18 cellular contexts compared by ENCODE assay signal in genomic region chr6:157974341-157974894, GRCh38. TPM values are rescaled to one million over a fixed set of nuclear protein-coding genes. Genes with fewer than 3 reads are reported as not detected.
DNase-seq lines count a peak whose midpoint lies in the region; ATAC-seq and TF ChIP-seq lines count a peak whose summit lies in the region.
"Had no signal": no experiment of that assay in that cellular context is flagged by ENCODE, and none has a peak within 500 bp of the region (broad histone marks: within the 10 kb centered on the region; RNA-seq: fewer than 3 reads in every experiment).

No MANE protein-coding gene starts in this region.

- H3K4me3 Mint-ChIP-seq in activated naive CD8-positive, alpha-beta T cell: no peak overlapping the region
- H3K4me3 Mint-ChIP-seq in activated naive CD8-positive, alpha-beta T cell treated with anti-CD3 and anti-CD28 coated beads, Interleukin-2, amount 50 U/mL, for 24 hours: no peak overlapping the region
- no peak overlapping the region for H3K4me3 Mint-ChIP-seq in endodermal cell
- no peak overlapping the region for H3K4me3 Mint-ChIP-seq in osteocyte (ENCODE audit: unreplicated experiment)
- H3K4me3 Mint-ChIP-seq: CD4-positive, alpha-beta T cell; mesothelial cell of epicardium had no signal

- peaks cover 5% of the 10 kb centered on the region for H3K4me1 Mint-ChIP-seq in activated naive CD8-positive, alpha-beta T cell (ENCODE audit: low read depth)
- H3K4me1 Mint-ChIP-seq in activated naive CD8-positive, alpha-beta T cell treated with anti-CD3 and anti-CD28 coated beads, Interleukin-2, amount 50 U/mL, for 24 hours: no peaks in the 10 kb centered on the region
- H3K4me1 Mint-ChIP-seq in endodermal cell (peaks cover 9% of the 10 kb centered on the region), osteocyte (ENCODE audit: unreplicated experiment) (peaks cover 13% of the 10 kb centered on the region)

- ATAC-seq in activated naive CD8-positive, alpha-beta T cell treated with anti-CD3 and anti-CD28 coated beads, Interleukin-2, amount 50 U/mL, for 24 hours: no peak
- ATAC-seq in PC-3: no peak; the same call in 1 of the 2 replicates
- ATAC-seq: esophagus mucosa had no signal

- no peaks in the 10 kb centered on the region for H4K20me1 ChIP-seq in PC-3 (ENCODE audit: low read length)

- H3K9me3 ChIP-seq in PC-3 (ENCODE audit: low read length) (no peaks in the 10 kb centered on the region), endodermal cell (ENCODE audit: control insufficient read depth, low read length) (no peaks in the 10 kb centered on the region), prostate gland (no peaks in the 10 kb centered on the region)
- H3K9me3 ChIP-seq: neutrophil, upper lobe of right lung had no signal

- POLR2A ChIA-PET in PC-3 (lab: Charles Lee; ENCODE audit: unreplicated experiment): no interaction called here

- no peaks in the 10 kb centered on the region for H3F3A ChIP-seq in PC-3 (ENCODE audit: low read length, unreplicated experiment)

- DNase-seq in activated naive CD8-positive, alpha-beta T cell treated with anti-CD3 and anti-CD28 coated beads, Interleukin-2, amount 50 U/mL, for 24 hours: no peak
- DNase-seq in PC-3 (peak; percentile 36), endodermal cell (peak; percentile 52), osteocyte (ENCODE audit: extremely low spot score, unreplicated experiment) (no peak), prostate gland (ENCODE audit: low spot score) (no peak), epidermal melanocyte (ENCODE audit: insufficient read length, low spot score) (no peak)
- no peak for DNase-seq in activated CD4-positive, CD25-positive, alpha-beta regulatory T cell (lab: John Stamatoyannopoulos, UW)
- DNase-seq: activated CD4-positive, alpha-beta T cell treated with anti-CD3 and anti-CD28 coated beads, Interleukin-2, amount 50 U/mL, for 4 hours; activated T-cell treated with anti-CD3 and anti-CD28 coated beads, Interleukin-2, amount 50 U/mL, for 48 hours; CD4-positive, alpha-beta T cell; DND-41; NCI-H1048; NCI-H2171 treated with DMSO at 0.1 percent for 48 hours; upper lobe of right lung had no signal

- TF ChIP-seq POLR2A in prostate gland (IDR thresholded peaks at IDR 0.05): no peak

- no peaks in the 10 kb centered on the region for H3K9me2 ChIP-seq in PC-3 (replicated peaks; ENCODE audit: low read length)

- TF ChIP-seq CTCF in PC-3 (conservative IDR thresholded peaks at IDR 0.05; ENCODE audit: low read depth, low read length) (no peak), endodermal cell (conservative IDR thresholded peaks at IDR 0.05) (no peak), osteocyte (IDR thresholded peaks at IDR 0.05) (no peak), prostate gland (IDR thresholded peaks at IDR 0.05) (no peak)

- CTCF ChIA-PET in PC-3 (lab: Charles Lee): no interaction called here

- H3K36me3 Mint-ChIP-seq in activated naive CD8-positive, alpha-beta T cell: no peaks in the 10 kb centered on the region
- H3K36me3 Mint-ChIP-seq in activated naive CD8-positive, alpha-beta T cell treated with anti-CD3 and anti-CD28 coated beads, Interleukin-2, amount 50 U/mL, for 24 hours (ENCODE audit: low read depth): no peaks in the 10 kb centered on the region
- H3K36me3 Mint-ChIP-seq in endodermal cell (ENCODE audit: low read depth): no peaks in the 10 kb centered on the region
- no peaks in the 10 kb centered on the region for H3K36me3 Mint-ChIP-seq in osteocyte (ENCODE audit: unreplicated experiment)
- H3K36me3 Mint-ChIP-seq: mesothelial cell of epicardium had no signal

- H3K27me3 ChIP-seq in PC-3 (ENCODE audit: low read length): no peaks in the 10 kb centered on the region
- no peaks in the 10 kb centered on the region for H3K27me3 ChIP-seq in endodermal cell (ENCODE audit: control insufficient read depth, insufficient read depth, low read length, poor library complexity, severe bottlenecking)
- no peaks in the 10 kb centered on the region for H3K27me3 ChIP-seq in prostate gland (replicated peaks; ENCODE audit: insufficient read depth)
- H3K27me3 ChIP-seq: neutrophil, upper lobe of right lung had no signal

- no peaks in the 10 kb centered on the region for H3K36me3 ChIP-seq in PC-3 (ENCODE audit: low read depth, low read length)
- H3K36me3 ChIP-seq in endodermal cell (ENCODE audit: control insufficient read depth, insufficient read depth, low read length): no peaks in the 10 kb centered on the region
- H3K36me3 ChIP-seq in prostate gland: no peaks in the 10 kb centered on the region
- H3K36me3 ChIP-seq: neutrophil, upper lobe of right lung had no signal

- H3K9ac ChIP-seq in PC-3 (ENCODE audit: low read length) (no peak overlapping the region), endodermal cell (ENCODE audit: extremely low read depth, low read length, poor library complexity, severe bottlenecking) (no peak overlapping the region)

- H3K4me3 ChIP-seq in PC-3 (ENCODE audit: low read length) (no peak overlapping the region), endodermal cell (ENCODE audit: low read length) (no peak overlapping the region), prostate gland (no peak overlapping the region)
- H3K4me3 ChIP-seq: upper lobe of right lung had no signal

- WGBS in endodermal cell (ENCODE audit: insufficient coverage in 1 of 2, insufficient read length in 1 of 2), 2 experiments: 86 to 91% methylated on average over 4 to 9 of the region's 9 CpGs
- 74% methylated on average over 9 of the region's 9 CpGs for WGBS in prostate gland

- H3K27me3 Mint-ChIP-seq in activated naive CD8-positive, alpha-beta T cell: no peaks in the 10 kb centered on the region
- H3K27me3 Mint-ChIP-seq in activated naive CD8-positive, alpha-beta T cell treated with anti-CD3 and anti-CD28 coated beads, Interleukin-2, amount 50 U/mL, for 24 hours: peaks cover 6% of the 10 kb centered on the region
- H3K27me3 Mint-ChIP-seq in endodermal cell (ENCODE audit: insufficient read depth): peaks cover 28% of the 10 kb centered on the region
- H3K27me3 Mint-ChIP-seq in osteocyte (ENCODE audit: unreplicated experiment): no peaks in the 10 kb centered on the region
- H3K27me3 Mint-ChIP-seq: CD4-positive, alpha-beta T cell had no signal

- H3K27ac ChIP-seq in PC-3 (ENCODE audit: low read length): no peak overlapping the region
- H3K27ac ChIP-seq in endodermal cell (ENCODE audit: low read depth, low read length): no peak overlapping the region
- H3K27ac ChIP-seq in prostate gland: no peak overlapping the region
- H3K27ac ChIP-seq: neutrophil, upper lobe of right lung had no signal

- H2AFZ ChIP-seq in PC-3 (ENCODE audit: low read length): no peak overlapping the region

- intact Hi-C loops in PC-3 (cut with micrococcal nuclease): no loop called here
- intact Hi-C loops in prostate gland (cut with DNase I): no loop called here

- no peaks in the 10 kb centered on the region for H3K9me3 Mint-ChIP-seq in activated naive CD8-positive, alpha-beta T cell (ENCODE audit: low read depth)
- H3K9me3 Mint-ChIP-seq in activated naive CD8-positive, alpha-beta T cell treated with anti-CD3 and anti-CD28 coated beads, Interleukin-2, amount 50 U/mL, for 24 hours: no peaks in the 10 kb centered on the region
- no peaks in the 10 kb centered on the region for H3K9me3 Mint-ChIP-seq in endodermal cell
- H3K9me3 Mint-ChIP-seq in osteocyte (ENCODE audit: unreplicated experiment): no peaks in the 10 kb centered on the region
- H3K9me3 Mint-ChIP-seq: CD4-positive, alpha-beta T cell; mesothelial cell of epicardium had no signal

- H3K4me2 ChIP-seq in PC-3 (ENCODE audit: low read length): no peak overlapping the region

- no TSS peak for BruUV-seq in PC-3 (replicated peaks; lab: Mats Ljungman, UMichigan)

- peak overlapping the region; percentile 11 for H3K27ac Mint-ChIP-seq in activated naive CD8-positive, alpha-beta T cell
- no peak overlapping the region for H3K27ac Mint-ChIP-seq in activated naive CD8-positive, alpha-beta T cell treated with anti-CD3 and anti-CD28 coated beads, Interleukin-2, amount 50 U/mL, for 24 hours
- H3K27ac Mint-ChIP-seq in endodermal cell (no peak overlapping the region), osteocyte (ENCODE audit: unreplicated experiment) (peak overlapping the region; percentile 3)
- H3K27ac Mint-ChIP-seq: CD4-positive, alpha-beta T cell; mesothelial cell of epicardium had no signal

- peaks cover 5% of the 10 kb centered on the region; the same call in 1 of the 2 replicates for H3K4me1 ChIP-seq in PC-3 (ENCODE audit: insufficient read depth, low read length)
- no peaks in the 10 kb centered on the region for H3K4me1 ChIP-seq in endodermal cell (ENCODE audit: control insufficient read depth, insufficient read depth, low read length)
- H3K4me1 ChIP-seq in prostate gland (replicated peaks): no peaks in the 10 kb centered on the region
- H3K4me1 ChIP-seq: upper lobe of right lung had no signal

- H3K79me2 ChIP-seq in PC-3 (ENCODE audit: low read length): no peaks in the 10 kb centered on the region

RNA-seq across cellular contexts. Expression of gene SYNJ2, which starts 7.2 kb away (rescaled TPM):
- total RNA-seq in PC-3 (2014; rRNA removed): 21.5 and 24.9 TPM in 2 replicates
- total RNA-seq in endodermal cell: 10 to 100 TPM; 21.2 to 32.8 TPM
- polyA plus RNA-seq in endodermal cell (2013, experiment 1 of 2): 4.3 TPM
- 4.7 TPM for polyA plus RNA-seq in endodermal cell (2013, experiment 2 of 2)
- total RNA-seq in osteocyte: 94.5 and 95.4 TPM in 2 replicates
- 10 to 100 TPM; 19.7 to 19.9 TPM for total RNA-seq in prostate gland

Comparison
In these comparisons a context has a peak if more than half of its experiments do, and no peak if none do; other contexts are left out.
1. H3K27ac Mint-ChIP-seq: peak in activated naive CD8-positive, alpha-beta T cell (single experiment) and osteocyte (single experiment); none in activated naive CD8-positive, alpha-beta T cell treated with anti-CD3 and anti-CD28 coated beads, Interleukin-2, amount 50 U/mL, for 24 hours (single experiment) and endodermal cell (single experiment).
2. DNase-seq: peak in PC-3 (single experiment) and endodermal cell (single experiment); none in activated naive CD8-positive, alpha-beta T cell treated with anti-CD3 and anti-CD28 coated beads, Interleukin-2, amount 50 U/mL, for 24 hours (single experiment), osteocyte (single experiment), prostate gland (single experiment), activated CD4-positive, CD25-positive, alpha-beta regulatory T cell (0 of 4) and epidermal melanocyte (single experiment).